10 cellular contexts compared by ENCODE assay signal in the genomic region with DNA sequence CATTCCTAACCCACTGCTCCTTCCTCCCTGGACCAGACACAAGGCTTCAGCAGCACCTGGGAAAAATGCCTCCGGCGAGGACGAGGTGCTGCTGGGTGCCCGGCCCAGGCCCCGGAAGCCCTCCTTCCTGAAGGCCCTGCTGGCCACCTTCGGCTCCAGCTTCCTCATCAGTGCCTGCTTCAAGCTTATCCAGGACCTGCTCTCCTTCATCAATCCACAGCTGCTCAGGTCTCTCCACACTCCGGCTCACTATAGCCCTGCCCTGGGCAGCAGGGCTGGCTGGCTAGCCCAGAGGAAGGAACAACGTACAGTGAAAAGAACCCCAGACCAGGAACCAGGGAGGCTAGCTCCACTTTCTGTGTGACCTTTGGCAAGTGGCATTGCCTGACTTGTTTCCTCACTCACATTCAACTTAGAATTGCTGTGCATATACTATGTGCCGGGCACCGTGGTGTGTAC. TPM values are rescaled to one million over a fixed set of nuclear protein-coding genes. Genes with fewer than 3 reads are reported as not detected.
DNase-seq lines count a peak whose midpoint lies in the region; ATAC-seq and TF ChIP-seq lines count a peak whose summit lies in the region.
"Had no signal": no experiment of that assay in that cellular context is flagged by ENCODE, and none has a peak within 500 bp of the region (broad histone marks: within the 10 kb centered on the region; RNA-seq: fewer than 3 reads in every experiment).

No MANE protein-coding gene starts in this region.

- no peaks in the 10 kb centered on the region for H3K27me3 Mint-ChIP-seq in activated T-helper 17 cell treated with anti-CD3 and anti-CD28 coated beads, Interleukin-2, amount 50 U/mL, for 72 hours
- peaks cover 53% of the 10 kb centered on the region for H3K27me3 Mint-ChIP-seq in stimulated activated memory B cell treated with anti-CD40 and anti-IgM and Interleukin-4, amounts not matched to agents 10 μg/mL and 1 μg/mL and 100 μg/mL, for 72 hours

- H3K27ac Mint-ChIP-seq in activated T-helper 17 cell treated with anti-CD3 and anti-CD28 coated beads, Interleukin-2, amount 50 U/mL, for 72 hours: peak overlapping the region; percentile 91
- peak overlapping the region; percentile 48 for H3K27ac Mint-ChIP-seq in stimulated activated memory B cell treated with anti-CD40 and anti-IgM and Interleukin-4, amounts not matched to agents 10 μg/mL and 1 μg/mL and 100 μg/mL, for 72 hours

- H3K4me1 ChIP-seq in HUES48 (ENCODE audit: control insufficient read depth, insufficient read depth, low read length) (peaks cover 9% of the 10 kb centered on the region), hepatocyte (ENCODE audit: insufficient read depth) (peaks cover 22% of the 10 kb centered on the region)

- intact Hi-C loops in head of caudate nucleus (cut with DNase I): no loop called here

- H3K9me2 ChIP-seq in hepatocyte (replicated peaks; ENCODE audit: insufficient read depth): no peaks in the 10 kb centered on the region

- H3K4me3 Mint-ChIP-seq in activated T-helper 17 cell treated with anti-CD3 and anti-CD28 coated beads, Interleukin-2, amount 50 U/mL, for 72 hours: peak overlapping the region; percentile 56
- H3K4me3 Mint-ChIP-seq in stimulated activated memory B cell treated with anti-CD40 and anti-IgM and Interleukin-4, amounts not matched to agents 10 μg/mL and 1 μg/mL and 100 μg/mL, for 72 hours: no peak overlapping the region

- H3K4me1 Mint-ChIP-seq in activated T-helper 17 cell treated with anti-CD3 and anti-CD28 coated beads, Interleukin-2, amount 50 U/mL, for 72 hours: peaks cover 13% of the 10 kb centered on the region
- peaks cover 10% of the 10 kb centered on the region for H3K4me1 Mint-ChIP-seq in stimulated activated memory B cell treated with anti-CD40 and anti-IgM and Interleukin-4, amounts not matched to agents 10 μg/mL and 1 μg/mL and 100 μg/mL, for 72 hours

- no peak overlapping the region for H3K4me2 ChIP-seq in hepatocyte

- no peaks in the 10 kb centered on the region for H3K9me3 Mint-ChIP-seq in activated T-helper 17 cell treated with anti-CD3 and anti-CD28 coated beads, Interleukin-2, amount 50 U/mL, for 72 hours
- H3K9me3 Mint-ChIP-seq in stimulated activated memory B cell treated with anti-CD40 and anti-IgM and Interleukin-4, amounts not matched to agents 10 μg/mL and 1 μg/mL and 100 μg/mL, for 72 hours: no peaks in the 10 kb centered on the region

- H2AFZ ChIP-seq in hepatocyte: no peak overlapping the region

- no peak overlapping the region for H3K9ac ChIP-seq in HUES48 (ENCODE audit: low read depth, low read length)

- no peaks in the 10 kb centered on the region for H4K20me1 ChIP-seq in hepatocyte (ENCODE audit: insufficient read depth, poor library complexity, severe bottlenecking)

- no peak for DNase-seq in hepatocyte (ENCODE audit: low spot score)
- DNase-seq in head of caudate nucleus: no peak
- DNase-seq: NCI-H345; stimulated activated CD4-positive, alpha-beta T cell treated with anti-CD3 and anti-CD28 coated beads, Interleukin-4, amount 100 ng/mL, for 1 hour; T1000 had no signal

- H3K36me3 Mint-ChIP-seq in activated T-helper 17 cell treated with anti-CD3 and anti-CD28 coated beads, Interleukin-2, amount 50 U/mL, for 72 hours (ENCODE audit: low read depth): no peaks in the 10 kb centered on the region
- no peaks in the 10 kb centered on the region for H3K36me3 Mint-ChIP-seq in stimulated activated memory B cell treated with anti-CD40 and anti-IgM and Interleukin-4, amounts not matched to agents 10 μg/mL and 1 μg/mL and 100 μg/mL, for 72 hours

- H3K27ac ChIP-seq in HUES48 (ENCODE audit: low read depth, low read length) (peak overlapping the region; percentile 89), hepatocyte (peak overlapping the region; percentile 81)

- H3K9me3 ChIP-seq in HUES48 (ENCODE audit: control insufficient read depth, insufficient read depth, low read length) (no peaks in the 10 kb centered on the region), hepatocyte (ENCODE audit: low read depth) (no peaks in the 10 kb centered on the region)

- no peak for TF ChIP-seq CTCF in hepatocyte (IDR thresholded peaks at IDR 0.05; ENCODE audit: poor library complexity)

- H3K79me2 ChIP-seq in hepatocyte: no peaks in the 10 kb centered on the region

- 82% methylated on average over 10 of the region's 10 CpGs for WGBS in hepatocyte (ENCODE audit: low lambda C conversion rate, missing lambda C conversion rate)

- H3K4me3 ChIP-seq in HUES48 (ENCODE audit: low read depth, low read length): no peak overlapping the region
- no peak overlapping the region for H3K4me3 ChIP-seq in hepatocyte

- no peak for ATAC-seq in activated T-helper 17 cell treated with anti-CD3 and anti-CD28 coated beads, Interleukin-2, amount 50 U/mL, for 72 hours (replicated peaks)
- ATAC-seq in stimulated activated memory B cell treated with anti-CD40 and anti-IgM and Interleukin-4, amounts not matched to agents 10 μg/mL and 1 μg/mL and 100 μg/mL, for 72 hours: no peak
- no peak for ATAC-seq in GM18870 (IDR thresholded peaks at IDR 0.05; ENCODE audit: unreplicated experiment)
- no peak for ATAC-seq in HG03039 (IDR thresholded peaks at IDR 0.05; ENCODE audit: unreplicated experiment)

- no peaks in the 10 kb centered on the region for H3K36me3 ChIP-seq in HUES48 (ENCODE audit: control insufficient read depth, insufficient read depth, low read length)
- H3K36me3 ChIP-seq in hepatocyte (replicated peaks; ENCODE audit: insufficient read depth, low read depth): no peaks in the 10 kb centered on the region

- H3K27me3 ChIP-seq in HUES48 (ENCODE audit: control insufficient read depth, insufficient read depth, low read length) (no peaks in the 10 kb centered on the region), hepatocyte (no peaks in the 10 kb centered on the region)

RNA-seq across cellular contexts. Expression of a gene that starts 26.2 kb away (rescaled TPM):
- total RNA-seq in activated T-helper 17 cell treated with anti-CD3 and anti-CD28 coated beads, Interleukin-2, amount 50 U/mL, for 72 hours: under 1 TPM in 1 of 2 donors, not detected in 1; 0.40 TPM
- total RNA-seq in hepatocyte: 12.6 and 18.1 TPM in 2 replicates
- 16.9 and 19.2 TPM in 2 replicates for polyA plus RNA-seq in hepatocyte

RNA-seq across cellular contexts. Expression of a gene that starts 46.8 kb away (rescaled TPM):
- 10 to 100 TPM; 13.0 to 29.9 TPM for total RNA-seq in activated T-helper 17 cell treated with anti-CD3 and anti-CD28 coated beads, Interleukin-2, amount 50 U/mL, for 72 hours
- total RNA-seq in hepatocyte: 28.1 and 30.8 TPM in 2 replicates
- 10.3 and 11.4 TPM in 2 replicates for polyA plus RNA-seq in hepatocyte

RNA-seq across cellular contexts. Expression of a gene that starts 58.5 kb away (rescaled TPM):
- total RNA-seq in activated T-helper 17 cell treated with anti-CD3 and anti-CD28 coated beads, Interleukin-2, amount 50 U/mL, for 72 hours: 100 to 1,000 TPM; 113 to 142 TPM
- total RNA-seq in hepatocyte: 56.4 and 56.9 TPM in 2 replicates
- polyA plus RNA-seq in hepatocyte: 156 and 256 TPM in 2 replicates
